ENCODE assay signal across 7 cellular contexts in genomic region chr13:22926176-22927007, GRCh38.
DNase-seq lines count a peak whose midpoint lies in the region; FAIRE-seq and TF ChIP-seq lines count a peak whose summit lies in the region.

No MANE protein-coding gene starts in this region.

- no peak overlapping the region for H2BK12ac ChIP-seq in H9 (ENCODE audit: insufficient read length, low read depth, low read length)

- no peaks in the 10 kb centered on the region; a peak in 1 of 7 replicates for H3K36me3 Mint-ChIP-seq in H9 (ENCODE audit: insufficient read depth in 1 of 3, low read depth in 3 of 3)

- POLR2A ChIA-PET in PC-9 (lab: Charles Lee; ENCODE audit: unreplicated experiment) = no interaction called here

- no peak overlapping the region for H2AFZ ChIP-seq in H9 (ENCODE audit: low read length)
- no peak overlapping the region for H2AFZ ChIP-seq in PC-9

- intact Hi-C loops in stomach (cut with DNase I; ENCODE audit: low total_unique reads) = no loop called here
- intact Hi-C loops in PC-9 (cut with micrococcal nuclease; ENCODE audit: unreplicated experiment) = no loop called here

- H2BK120ac ChIP-seq in H9 (ENCODE audit: low read depth, low read length, poor library complexity, severe bottlenecking) = no peak overlapping the region

- no peaks in the 10 kb centered on the region for H3K4me1 ChIP-seq in H9 (ENCODE audit: insufficient read depth, low read length)
- H3K4me1 ChIP-seq in stomach = peaks cover 0 to 13% (median 8%) of the 10 kb centered on the region in 4 donors
- H3K4me1 ChIP-seq in PC-9 (replicated peaks; ENCODE audit: insufficient read depth) = no peaks in the 10 kb centered on the region

- no peaks in the 10 kb centered on the region; the same call in 1 of the 2 replicates for H3K27me3 Mint-ChIP-seq in H9 (ENCODE audit: low read depth)

- no peaks in the 10 kb centered on the region for H3K23me2 ChIP-seq in H9 (ENCODE audit: insufficient read length, low read depth, low read length, poor library complexity, severe bottlenecking)

- no peaks in the 10 kb centered on the region for H3K79me1 ChIP-seq in H9 (ENCODE audit: insufficient read depth, low read depth, low read length, poor library complexity, severe bottlenecking)

- no peaks in the 10 kb centered on the region for H4K20me1 ChIP-seq in H9 (ENCODE audit: control insufficient read depth, insufficient read depth, insufficient read length)
- H4K20me1 ChIP-seq in PC-9 (ENCODE audit: insufficient read depth) = no peaks in the 10 kb centered on the region

- H2BK5ac ChIP-seq in H9 (ENCODE audit: insufficient read length, low read length) = no peak overlapping the region

- no peak overlapping the region for H3K9ac ChIP-seq in H9 (ENCODE audit: extremely low read depth, insufficient read length, low read length)

- no peak overlapping the region for H2BK20ac ChIP-seq in H9 (ENCODE audit: low read depth, low read length, poor library complexity, severe bottlenecking)

- H4K5ac ChIP-seq in H9 (ENCODE audit: insufficient read length, low read depth, low read length) = no peak overlapping the region

- H3K56ac ChIP-seq in H9 (ENCODE audit: insufficient read length, low read depth, low read length) = no peak overlapping the region

- no peaks in the 10 kb centered on the region for H3K36me3 ChIP-seq in stomach
- H3K36me3 ChIP-seq in PC-9 (ENCODE audit: low read depth) = no peaks in the 10 kb centered on the region

- H4K91ac ChIP-seq in H9 (ENCODE audit: insufficient read length, low read depth, low read length) = no peak overlapping the region

- no TSS peak for BruUV-seq in PC-9 (replicated peaks; lab: Mats Ljungman, UMichigan)

- H3K4me2 ChIP-seq in H9 (ENCODE audit: insufficient read depth, insufficient read length, low read length) = no peak overlapping the region
- no peak overlapping the region for H3K4me2 ChIP-seq in PC-9

- peak overlapping the region; percentile 37 to 53 (median 48) for H3K4me3 ChIP-seq in stomach
- no peak overlapping the region for H3K4me3 ChIP-seq in PC-9

- H2BK15ac ChIP-seq in H9 (ENCODE audit: low read depth, low read length) = no peak overlapping the region

- no peak overlapping the region for H3K27ac Mint-ChIP-seq in H9

- no peak overlapping the region for H3K23ac ChIP-seq in H9 (ENCODE audit: insufficient read length, low read depth, low read length)

- H3K4me3 Mint-ChIP-seq in H9 = peak overlapping the region in 1 of 2 experiments; percentile 59; a peak in 3 of 5 replicates

- no peaks in the 10 kb centered on the region for H3K9me3 Mint-ChIP-seq in H9

- no peaks in the 10 kb centered on the region for H3K9me2 ChIP-seq in PC-9 (ENCODE audit: insufficient read depth)

- H3K4ac ChIP-seq in H9 (ENCODE audit: low read depth, low read length) = no peak overlapping the region

- DNase-seq in H9 (peak; percentile 85), amniotic epithelial cell (ENCODE audit: low read depth) (peak; percentile 93), kidney glomerular epithelial cell (lab: John Stamatoyannopoulos, UW) (peak; percentile 46), stomach (no peak), PC-9 (no peak), NCI-H774 (lab: John Stamatoyannopoulos, UW) (no peak), H54 (ENCODE audit: insufficient read length, low spot score) (no peak)

- H3K79me2 ChIP-seq in H9 (ENCODE audit: insufficient read depth, low read length) (no peaks in the 10 kb centered on the region), PC-9 (ENCODE audit: low read depth) (no peaks in the 10 kb centered on the region)

- TF ChIP-seq POLR2A in stomach (IDR thresholded peaks at IDR 0.05) = no peak
- no peak for TF ChIP-seq POLR2A in H54 (IDR thresholded peaks at IDR 0.05; ENCODE audit: low read depth, low read length)

- no peak overlapping the region for H4K8ac ChIP-seq in H9 (replicated peaks; ENCODE audit: insufficient read length, low read depth, low read length)

- H3K4me1 Mint-ChIP-seq in H9 = peaks cover 13% of the 10 kb centered on the region in 2 experiments

- H3T11ph ChIP-seq in H9 (ENCODE audit: low read length) = no peak overlapping the region

- TF ChIP-seq EP300 in stomach (IDR thresholded peaks at IDR 0.05) = no peak

- TF ChIP-seq CTCF in H9 (conservative IDR thresholded peaks at IDR 0.05) (no peak), stomach (IDR thresholded peaks at IDR 0.05) (no peak), PC-9 (conservative IDR thresholded peaks at IDR 0.05) (no peak)

- H3K27me3 ChIP-seq in H9 (ENCODE audit: insufficient read depth, low read length) (no peaks in the 10 kb centered on the region), stomach (peaks cover 0 to 20% (median 10%) of the 10 kb centered on the region in 3 donors), PC-9 (ENCODE audit: insufficient read depth, low read depth) (no peaks in the 10 kb centered on the region; the same call in 1 of the 2 replicates)

- peak overlapping the region; percentile 66 for H3K18ac ChIP-seq in H9 (ENCODE audit: insufficient read length, low read depth, low read length)

- peak overlapping the region; percentile 38; the same call in 1 of the 2 replicates for H3K14ac ChIP-seq in H9 (ENCODE audit: insufficient read depth, low read length)

- no peak for FAIRE-seq in H54 (lab: Jason Lieb, UNC)

- H3K9me3 ChIP-seq in H9 (ENCODE audit: control insufficient read depth, low read depth, low read length) (no peaks in the 10 kb centered on the region), stomach (no peaks in the 10 kb centered on the region), PC-9 (ENCODE audit: insufficient read depth, low read depth) (no peaks in the 10 kb centered on the region)

- H3F3A ChIP-seq in PC-9 (ENCODE audit: insufficient read depth, low read depth) = no peaks in the 10 kb centered on the region

- H3K27ac ChIP-seq in H9 (ENCODE audit: insufficient read length, low read depth, low read length) (no peak overlapping the region), stomach (peak overlapping the region in 4 of 5 donors; percentile 15 to 71 (median 49)), PC-9 (no peak overlapping the region)

- H2AK5ac ChIP-seq in H9 (ENCODE audit: insufficient read length, low read length) = no peak overlapping the region

- CTCF ChIA-PET in PC-9 (lab: Charles Lee) = no interaction called here

- WGBS in H9 (ENCODE audit: extremely low coverage, insufficient read length, low lambda C conversion rate) = no CpG with 5 or more reads among the region's 70 CpGs
- WGBS in stomach, 5 donors = 6 to 11% (median 9%) methylated on average over 23 to 70 of the region's 70 CpGs

Comparison
In these comparisons a context has a peak if more than half of its experiments do, and no peak if none do; other contexts are left out.
1. DNase-seq: peak in H9 (single experiment), amniotic epithelial cell (single experiment) and kidney glomerular epithelial cell (single experiment); none in stomach (single experiment), PC-9 (0 of 2), NCI-H774 (single experiment) and H54 (single experiment).
2. H3K27ac ChIP-seq: peak in stomach (4 of 5); none in H9 (single experiment) and PC-9 (single experiment).